ENCODE assay signal across 1 cellular context in genomic region chrX:118459494-118459893, GRCh38.
TF ChIP-seq lines count a peak whose summit lies in the region.

No MANE protein-coding gene starts in this region.

TF ChIP-seq in H1, 55 proteins besides CTCF, POLR2A, EP300 and RAD21 (continued from another document):
- TF ChIP-seq MAX (IDR thresholded peaks at IDR 0.05), result no peak
